ENCODE assay signal across 15 cellular contexts in genomic region chr3:8542190-8542980, GRCh38.
"Had no signal": no experiment of that assay in that cellular context is flagged by ENCODE, and none has a peak within 500 bp of the region (broad histone marks: within the 10 kb centered on the region; RNA-seq: fewer than 3 reads in every experiment).

No MANE protein-coding gene starts in this region.

- H3K4me3 ChIP-seq: SK-N-MC, suprapubic skin, upper lobe of left lung had no signal

- H3K27me3 ChIP-seq: suprapubic skin, upper lobe of left lung had no signal

- H3K9me3 ChIP-seq: suprapubic skin, upper lobe of left lung had no signal

- ATAC-seq: stimulated activated naive CD8-positive, alpha-beta T cell treated with anti-CD3 and anti-CD28 coated beads, Interleukin-15, Interleukin-2, amounts not matched to agents 100 U/mL and 50 U/mL, for 24 hours had no signal

- DNase-seq: activated CD4-positive, alpha-beta T cell treated with anti-CD3 and anti-CD28 coated beads, Interleukin-2, amount 10 ng/mL, durations not matched to agents 7 days and 5 days; activated CD4-positive, CD25-positive, alpha-beta regulatory T cell; activated CD8-positive, alpha-beta memory T cell treated with anti-CD3 and anti-CD28 coated beads for 24 hours; activated naive CD4-positive, alpha-beta T cell; activated naive CD8-positive, alpha-beta T cell treated with anti-CD3 and anti-CD28 coated beads, Interleukin-2, amount 10 ng/mL, durations not matched to agents 7 days and 5 days; anterior cingulate cortex; erythroblast; hippocampal formation; retina; small intestine; stimulated activated naive CD8-positive, alpha-beta T cell treated with anti-CD3 and anti-CD28 coated beads, Interleukin-15, Interleukin-2, amounts not matched to agents 100 U/mL and 50 U/mL, for 24 hours had no signal

- H3K27ac ChIP-seq: parathyroid adenoma, SK-N-MC, suprapubic skin had no signal

- H3K4me1 ChIP-seq: parathyroid adenoma had no signal
